Comparison of ENCODE assay signal across 8 cellular contexts in genomic region chr10:120336910-120337540, GRCh38.
DNase-seq lines count a peak whose midpoint lies in the region; ATAC-seq, FAIRE-seq and TF ChIP-seq lines count a peak whose summit lies in the region.

No MANE protein-coding gene starts in this region.

- no peak for TF ChIP-seq POLR2A in GM12892 (IDR thresholded peaks at IDR 0.05; ENCODE audit: low read depth, low read length)
- no peak for TF ChIP-seq POLR2A in stomach (IDR thresholded peaks at IDR 0.05)
- TF ChIP-seq POLR2A in gastrocnemius medialis (IDR thresholded peaks at IDR 0.05): no peak

- whole genome bisulfite sequencing in stomach, 5 donors: 4 to 12% (median 8%) methylated on average over 4 of the region's 4 CpGs

- in situ Hi-C loops in gastrocnemius medialis (cut with MboI; ENCODE audit: low sequenced_read_pairs in 4 of 4): no loop called here

- H3K27me3 ChIP-seq in stomach (no peaks in the 10 kb centered on the region), gastrocnemius medialis (no peaks in the 10 kb centered on the region)

- peak; percentile 44 for ATAC-seq in mucosa of descending colon
- ATAC-seq in gastrocnemius medialis: no peak

- no peak for TF ChIP-seq EP300 in stomach (IDR thresholded peaks at IDR 0.05)

- H3K9me3 ChIP-seq in mucosa of descending colon (no peaks in the 10 kb centered on the region), stomach (no peaks in the 10 kb centered on the region), gastrocnemius medialis (no peaks in the 10 kb centered on the region)

- DNase-seq in AG08395 (ENCODE audit: low spot score) (peak; percentile 12), GM12892 (ENCODE audit: insufficient read length) (peak; percentile 3), MV-4-11 (lab: John Stamatoyannopoulos, UW) (peak; percentile 7), dermis microvascular lymphatic vessel endothelial cell (ENCODE audit: low read depth in 2 of 2) (peak; percentile 16 to 46), mucosa of descending colon (peak in 2 of 3 donors; percentile 56 to 77), stomach (peak; percentile 73), gastrocnemius medialis (no peak)
- DNase-seq in activated CD4-positive, alpha-beta T cell treated with anti-CD3 and anti-CD28 coated beads for 1 hour: peak; percentile 13

- H3K4me3 ChIP-seq in mucosa of descending colon: no peak overlapping the region
- no peak overlapping the region for H3K4me3 ChIP-seq in stomach
- no peak overlapping the region for H3K4me3 ChIP-seq in gastrocnemius medialis

- H3K4me1 ChIP-seq in mucosa of descending colon (ENCODE audit: low read depth) (no peaks in the 10 kb centered on the region), stomach (no peaks in the 10 kb centered on the region), gastrocnemius medialis (no peaks in the 10 kb centered on the region)

- H3K36me3 ChIP-seq in mucosa of descending colon (ENCODE audit: low read depth): no peaks in the 10 kb centered on the region
- H3K36me3 ChIP-seq in stomach: no peaks in the 10 kb centered on the region
- H3K36me3 ChIP-seq in gastrocnemius medialis: no peaks in the 10 kb centered on the region

- H3K27ac ChIP-seq in stomach (no peak overlapping the region), gastrocnemius medialis (no peak overlapping the region)

- peak; percentile 85 for FAIRE-seq in GM12892 (lab: Jason Lieb, UNC)

- intact Hi-C loops in mucosa of descending colon (cut with DNase I, micrococcal nuclease): no loop called here
- intact Hi-C loops in stomach (cut with DNase I; ENCODE audit: low total_unique reads): no loop called here
- intact Hi-C loops in gastrocnemius medialis (cut with DNase I; ENCODE audit: low total_unique reads): no loop called here

- TF ChIP-seq CTCF in mucosa of descending colon (IDR thresholded peaks at IDR 0.05): peak; percentile 58
- peak in 5 of 7 experiments; percentile 49 to 79 (median 74) for TF ChIP-seq CTCF in stomach (IDR thresholded peaks at IDR 0.05)
- peak in 2 of 5 experiments; percentile 25 to 48 for TF ChIP-seq CTCF in gastrocnemius medialis (IDR thresholded peaks at IDR 0.05 in 4 of 5, conservative IDR thresholded peaks at IDR 0.05 in 1 of 5)

Comparison
In these comparisons a context has a peak if more than half of its experiments do, and no peak if none do; other contexts are left out.
1. DNase-seq: peak in AG08395 (single experiment), GM12892 (single experiment), MV-4-11 (single experiment), activated CD4-positive, alpha-beta T cell treated with anti-CD3 and anti-CD28 coated beads for 1 hour (single experiment), dermis microvascular lymphatic vessel endothelial cell (2 of 2), mucosa of descending colon (2 of 3) and stomach (single experiment); none in gastrocnemius medialis (0 of 2).